Comparison of ENCODE assay signal across 15 cellular contexts in the genomic region with DNA sequence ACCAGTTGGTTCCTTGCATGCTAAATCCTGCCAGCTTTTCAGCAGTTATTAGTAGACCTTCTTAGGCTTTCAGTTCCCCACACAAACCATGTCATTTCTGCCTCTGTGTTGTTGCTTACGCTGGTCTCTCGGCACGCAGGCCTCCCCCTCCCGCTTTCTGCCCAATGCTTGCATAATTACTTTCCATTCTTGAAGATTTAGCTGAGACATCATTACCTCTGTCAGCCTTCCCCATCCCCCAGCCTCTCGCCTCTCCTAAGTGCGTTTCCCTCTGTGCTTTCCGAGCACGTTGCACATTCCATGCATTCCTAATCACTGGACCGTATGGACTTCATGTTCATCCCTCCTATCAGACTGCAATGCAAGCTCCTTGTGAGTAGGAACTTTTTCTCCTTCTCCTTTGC. TPM values are rescaled to one million over a fixed set of nuclear protein-coding genes. Genes with fewer than 3 reads are reported as not detected.
DNase-seq lines count a peak whose midpoint lies in the region; ATAC-seq, FAIRE-seq and TF ChIP-seq lines count a peak whose summit lies in the region.
"Had no signal": no experiment of that assay in that cellular context is flagged by ENCODE, and none has a peak within 500 bp of the region (broad histone marks: within the 10 kb centered on the region; RNA-seq: fewer than 3 reads in every experiment).

No MANE protein-coding gene starts in this region.

- TF ChIP-seq CTCF in bronchial epithelial cell (IDR thresholded peaks at IDR 0.05; ENCODE audit: insufficient read depth, low read length, severe bottlenecking) (no peak), upper lobe of right lung (IDR thresholded peaks at IDR 0.05) (no peak), adrenal gland (IDR thresholded peaks at IDR 0.05) (no peak), gastrocnemius medialis (IDR thresholded peaks at IDR 0.05 in 4 of 5, conservative IDR thresholded peaks at IDR 0.05 in 1 of 5) (no peak)
- no peak for TF ChIP-seq CTCF in CD8-positive, alpha-beta T cell (IDR thresholded peaks at IDR 0.05)

- peak; percentile 65 for ATAC-seq in upper lobe of right lung
- ATAC-seq in effector memory CD8-positive, alpha-beta T cell (replicated peaks): no peak
- ATAC-seq in CD8-positive, alpha-beta T cell: no peak
- no peak for ATAC-seq in gastrocnemius medialis

- H3K4me3 Mint-ChIP-seq in effector memory CD8-positive, alpha-beta T cell: no peak overlapping the region
- no peak overlapping the region for H3K4me3 Mint-ChIP-seq in CD8-positive, alpha-beta T cell

- H3K4me1 Mint-ChIP-seq in effector memory CD8-positive, alpha-beta T cell (ENCODE audit: low read depth in 2 of 2): peaks cover 6 to 9% of the 10 kb centered on the region in 2 donors
- H3K4me1 Mint-ChIP-seq in CD8-positive, alpha-beta T cell (ENCODE audit: low read depth): peaks cover 9% of the 10 kb centered on the region

- FAIRE-seq in bronchial epithelial cell (lab: Jason Lieb, UNC): no peak
- FAIRE-seq: endothelial cell of umbilical vein had no signal

- in situ Hi-C loops in gastrocnemius medialis (cut with MboI; ENCODE audit: low sequenced_read_pairs in 4 of 4): loop anchor here in 1 of 4 donors (25.0 kb wide), 1 partner anchor 719 kb away; no protein-coding TSS in a partner anchor

- H3K4me1 ChIP-seq in upper lobe of right lung (no peaks in the 10 kb centered on the region), adrenal gland (replicated peaks in 1 of 2) (no peaks in the 10 kb centered on the region), gastrocnemius medialis (no peaks in the 10 kb centered on the region)
- peaks cover 5% of the 10 kb centered on the region for H3K4me1 ChIP-seq in CD8-positive, alpha-beta T cell (ENCODE audit: insufficient read depth, low read length)

- H3K9me3 ChIP-seq in upper lobe of right lung (no peaks in the 10 kb centered on the region), adrenal gland (replicated peaks in 1 of 3) (no peaks in the 10 kb centered on the region), gastrocnemius medialis (no peaks in the 10 kb centered on the region)
- H3K9me3 ChIP-seq in CD8-positive, alpha-beta T cell (ENCODE audit: low read length): no peaks in the 10 kb centered on the region
- H3K9me3 ChIP-seq: suprapubic skin had no signal

- no peaks in the 10 kb centered on the region for H3K36me3 ChIP-seq in bronchial epithelial cell (ENCODE audit: control insufficient read depth, insufficient read depth, low read length)
- H3K36me3 ChIP-seq in upper lobe of right lung: no peaks in the 10 kb centered on the region
- H3K36me3 ChIP-seq in adrenal gland (replicated peaks in 1 of 2): no peaks in the 10 kb centered on the region
- no peaks in the 10 kb centered on the region for H3K36me3 ChIP-seq in CD8-positive, alpha-beta T cell (ENCODE audit: insufficient read depth, low read length)
- H3K36me3 ChIP-seq in gastrocnemius medialis: no peaks in the 10 kb centered on the region
- H3K36me3 ChIP-seq: suprapubic skin had no signal

- no peak overlapping the region for H3K27ac Mint-ChIP-seq in effector memory CD8-positive, alpha-beta T cell
- H3K27ac Mint-ChIP-seq in CD8-positive, alpha-beta T cell: no peak overlapping the region

- no peaks in the 10 kb centered on the region for H3K27me3 ChIP-seq in bronchial epithelial cell (ENCODE audit: control insufficient read depth, insufficient read depth, low read length)
- H3K27me3 ChIP-seq in upper lobe of right lung: no peaks in the 10 kb centered on the region
- no peaks in the 10 kb centered on the region for H3K27me3 ChIP-seq in adrenal gland
- no peaks in the 10 kb centered on the region for H3K27me3 ChIP-seq in CD8-positive, alpha-beta T cell (ENCODE audit: insufficient read depth, low read length)
- no peaks in the 10 kb centered on the region for H3K27me3 ChIP-seq in gastrocnemius medialis
- H3K27me3 ChIP-seq: suprapubic skin had no signal

- peaks cover 5% of the 10 kb centered on the region for H3K36me3 Mint-ChIP-seq in effector memory CD8-positive, alpha-beta T cell (ENCODE audit: insufficient read depth)
- H3K36me3 Mint-ChIP-seq in CD8-positive, alpha-beta T cell: no peaks in the 10 kb centered on the region

- DNase-seq in bronchial epithelial cell (ENCODE audit: low read depth): peak; percentile 10
- peak; percentile 97 for DNase-seq in left kidney (ENCODE audit: low read depth, low spot score)
- DNase-seq in upper lobe of right lung: no peak
- DNase-seq in adrenal gland: no peak
- DNase-seq in effector memory CD8-positive, alpha-beta T cell: no peak
- no peak for DNase-seq in CD8-positive, alpha-beta T cell
- DNase-seq in gastrocnemius medialis: no peak
- DNase-seq: activated gamma-delta T cell; Kasumi-1; NCI-H82; stimulated activated CD4-positive, alpha-beta T cell treated with anti-CD3 and anti-CD28 coated beads, Interleukin-2, amount 100 ng/mL, for 24 hours had no signal

- intact Hi-C loops in upper lobe of right lung (cut with DNase I): no loop called here
- intact Hi-C loops in adrenal gland (cut with DNase I): no loop called here
- intact Hi-C loops in CD8-positive, alpha-beta T cell (cut with DNase I, micrococcal nuclease): loop anchor here in 1 of 2 experiments (10.0 kb wide), 1 partner anchor 382 kb away; a partner anchor contains a TSS
- intact Hi-C loops in gastrocnemius medialis (cut with DNase I; ENCODE audit: low total_unique reads): no loop called here

- CTCF ChIA-PET in CD8-positive, alpha-beta T cell (lab: Charles Lee): interaction anchor here (1.8 to 2.4 kb wide), 2 partner anchors 56 to 76 kb away, joined by 6 to 17 read pairs; no protein-coding TSS in a partner anchor

- TF ChIP-seq POLR2A in adrenal gland (IDR thresholded peaks at IDR 0.05) (no peak), gastrocnemius medialis (IDR thresholded peaks at IDR 0.05) (no peak)

- POLR2A ChIA-PET in CD8-positive, alpha-beta T cell (lab: Charles Lee): interaction anchor here (1.2 kb wide), 1 partner anchor 11 kb away, joined by 3 read pairs; no protein-coding TSS in a partner anchor

- no peak overlapping the region for H3K27ac ChIP-seq in upper lobe of right lung
- no peak overlapping the region for H3K27ac ChIP-seq in adrenal gland
- no peak overlapping the region for H3K27ac ChIP-seq in CD8-positive, alpha-beta T cell (ENCODE audit: low read depth, low read length)
- H3K27ac ChIP-seq in gastrocnemius medialis: no peak overlapping the region
- H3K27ac ChIP-seq: suprapubic skin, VCaP had no signal

- H3K27me3 Mint-ChIP-seq in effector memory CD8-positive, alpha-beta T cell: no peaks in the 10 kb centered on the region
- H3K27me3 Mint-ChIP-seq in CD8-positive, alpha-beta T cell (ENCODE audit: low read depth): no peaks in the 10 kb centered on the region

- H3K4me3 ChIP-seq in bronchial epithelial cell (ENCODE audit: low read depth, low read length): no peak overlapping the region
- no peak overlapping the region for H3K4me3 ChIP-seq in upper lobe of right lung
- no peak overlapping the region for H3K4me3 ChIP-seq in adrenal gland
- H3K4me3 ChIP-seq in CD8-positive, alpha-beta T cell (ENCODE audit: low read depth, low read length): no peak overlapping the region
- H3K4me3 ChIP-seq in gastrocnemius medialis: no peak overlapping the region
- H3K4me3 ChIP-seq: suprapubic skin had no signal

- 40 to 44% (median 41%) methylated on average over 9 of the region's 9 CpGs for WGBS in adrenal gland, 4 donors

- no peaks in the 10 kb centered on the region for H3K9me3 Mint-ChIP-seq in effector memory CD8-positive, alpha-beta T cell
- H3K9me3 Mint-ChIP-seq in CD8-positive, alpha-beta T cell: no peaks in the 10 kb centered on the region

- peak; percentile 85; the same call in 1 of the 2 replicates for TF ChIP-seq EP300 in Ishikawa (IDR thresholded peaks at IDR 0.05; ENCODE audit: borderline replicate concordance)

- peak; percentile 10; the same call in 1 of the 2 replicates for TF ChIP-seq RAD21 in Ishikawa (IDR thresholded peaks at IDR 0.05; ENCODE audit: low read depth)

TF ChIP-seq in Ishikawa, 13 proteins besides CTCF, POLR2A, EP300 and RAD21 (continues in another document):
- TF ChIP-seq, protein P1, sequence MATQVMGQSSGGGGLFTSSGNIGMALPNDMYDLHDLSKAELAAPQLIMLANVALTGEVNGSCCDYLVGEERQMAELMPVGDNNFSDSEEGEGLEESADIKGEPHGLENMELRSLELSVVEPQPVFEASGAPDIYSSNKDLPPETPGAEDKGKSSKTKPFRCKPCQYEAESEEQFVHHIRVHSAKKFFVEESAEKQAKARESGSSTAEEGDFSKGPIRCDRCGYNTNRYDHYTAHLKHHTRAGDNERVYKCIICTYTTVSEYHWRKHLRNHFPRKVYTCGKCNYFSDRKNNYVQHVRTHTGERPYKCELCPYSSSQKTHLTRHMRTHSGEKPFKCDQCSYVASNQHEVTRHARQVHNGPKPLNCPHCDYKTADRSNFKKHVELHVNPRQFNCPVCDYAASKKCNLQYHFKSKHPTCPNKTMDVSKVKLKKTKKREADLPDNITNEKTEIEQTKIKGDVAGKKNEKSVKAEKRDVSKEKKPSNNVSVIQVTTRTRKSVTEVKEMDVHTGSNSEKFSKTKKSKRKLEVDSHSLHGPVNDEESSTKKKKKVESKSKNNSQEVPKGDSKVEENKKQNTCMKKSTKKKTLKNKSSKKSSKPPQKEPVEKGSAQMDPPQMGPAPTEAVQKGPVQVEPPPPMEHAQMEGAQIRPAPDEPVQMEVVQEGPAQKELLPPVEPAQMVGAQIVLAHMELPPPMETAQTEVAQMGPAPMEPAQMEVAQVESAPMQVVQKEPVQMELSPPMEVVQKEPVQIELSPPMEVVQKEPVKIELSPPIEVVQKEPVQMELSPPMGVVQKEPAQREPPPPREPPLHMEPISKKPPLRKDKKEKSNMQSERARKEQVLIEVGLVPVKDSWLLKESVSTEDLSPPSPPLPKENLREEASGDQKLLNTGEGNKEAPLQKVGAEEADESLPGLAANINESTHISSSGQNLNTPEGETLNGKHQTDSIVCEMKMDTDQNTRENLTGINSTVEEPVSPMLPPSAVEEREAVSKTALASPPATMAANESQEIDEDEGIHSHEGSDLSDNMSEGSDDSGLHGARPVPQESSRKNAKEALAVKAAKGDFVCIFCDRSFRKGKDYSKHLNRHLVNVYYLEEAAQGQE (IDR thresholded peaks at IDR 0.05; ENCODE audit: low read depth): peak; percentile 39; the same call in 1 of the 2 replicates
- TF ChIP-seq ZBTB7A (IDR thresholded peaks at IDR 0.05; ENCODE audit: low read depth) (no peak), TEAD4 (IDR thresholded peaks at IDR 0.05) (peak; percentile 99), NFIC (IDR thresholded peaks at IDR 0.05) (peak; percentile 31; the same call in 1 of the 2 replicates), EGR1 (IDR thresholded peaks at IDR 0.05) (no peak), TCF12 (IDR thresholded peaks at IDR 0.05; ENCODE audit: low read depth) (peak; percentile 83)

RNA-seq across cellular contexts. Expression of a gene that starts 26.8 kb away (rescaled TPM):
- total RNA-seq in bronchial epithelial cell (not detected in 2 replicates), upper lobe of right lung (not detected), adrenal gland (not detected), gastrocnemius medialis (not detected)
- not detected for polyA plus RNA-seq in adrenal gland
- total RNA-seq in CD8-positive, alpha-beta T cell: not detected
- total RNA-seq: endothelial cell of umbilical vein, suprapubic skin had no signal
- polyA plus RNA-seq: endothelial cell of umbilical vein had no signal

RNA-seq across cellular contexts. Expression of a gene that starts 32.9 kb away (rescaled TPM):
- total RNA-seq in bronchial epithelial cell (0.13 and 0.26 TPM in 2 replicates), upper lobe of right lung (6.1 TPM), adrenal gland (1 to 10 TPM in 1 of 8 donors, under 1 TPM in 7; 0.28 to 1.4 (median 0.71) TPM), gastrocnemius medialis (1 to 10 TPM in 2 of 4 donors, under 1 TPM in 1, not detected in 1; 0.70 to 2.6 (median 2.0) TPM)
- polyA plus RNA-seq in adrenal gland: 1 to 10 TPM in 1 of 3 donors, under 1 TPM in 2; 0.38 to 1.5 (median 0.56) TPM
- total RNA-seq in CD8-positive, alpha-beta T cell: under 1 TPM; 0.43 to 0.72 TPM

Comparison
In these comparisons a context has a peak if more than half of its experiments do, and no peak if none do; other contexts are left out.
1. DNase-seq: peak in bronchial epithelial cell (single experiment) and left kidney (single experiment); none in upper lobe of right lung (single experiment), adrenal gland (0 of 7), effector memory CD8-positive, alpha-beta T cell (0 of 3), CD8-positive, alpha-beta T cell (0 of 7) and gastrocnemius medialis (0 of 2).